In the genomic region with DNA sequence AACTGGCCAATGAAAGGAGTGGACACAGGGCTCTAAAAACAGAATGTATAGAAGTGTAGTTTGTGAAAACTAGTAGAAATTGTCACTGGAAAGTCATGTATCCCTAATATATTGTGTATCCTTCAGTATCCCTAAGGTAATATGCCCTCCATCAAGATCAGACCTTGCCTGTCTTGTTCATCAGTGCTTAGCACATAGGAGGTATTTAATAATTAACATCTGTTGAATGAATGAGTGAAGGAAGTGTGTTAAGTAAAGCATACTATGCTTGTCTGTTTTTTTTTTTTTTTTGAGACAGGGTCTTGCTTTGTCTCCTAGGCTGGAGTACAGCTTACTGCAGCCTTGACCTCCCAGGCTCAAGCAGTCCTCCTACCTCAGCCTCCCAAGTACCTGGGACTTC, we compare ENCODE assay signal across 35 cellular contexts.
"Had no signal": no experiment of that assay in that cellular context is flagged by ENCODE, and none has a peak within 500 bp of the region (broad histone marks: within the 10 kb centered on the region; RNA-seq: fewer than 3 reads in every experiment).

No MANE protein-coding gene starts in this region.

- H3K4me3 Mint-ChIP-seq: activated CD4-positive, alpha-beta memory T cell treated with anti-CD3 and anti-CD28 coated beads for 36 hours; activated CD4-positive, alpha-beta T cell treated with anti-CD3 and anti-CD28 coated beads for 36 hours; activated CD4-positive, alpha-beta T cell treated with anti-CD3 and anti-CD28 coated beads, Interleukin-2, amount 10 ng/mL, durations not matched to agents 24 days and 14 days; activated CD8-positive, alpha-beta memory T cell treated with anti-CD3 and anti-CD28 coated beads, Interleukin-2, amount 10 ng/mL, durations not matched to agents 7 days and 5 days; activated CD8-positive, alpha-beta T cell treated with anti-CD3 and anti-CD28 coated beads, Interleukin-2, amount 10 ng/mL, durations not matched to agents 7 days and 5 days; activated naive CD4-positive, alpha-beta T cell treated with anti-CD3 and anti-CD28 coated beads for 36 hours; activated naive CD4-positive, alpha-beta T cell treated with anti-CD3 and anti-CD28 coated beads, Interleukin-2, amount 50 U/mL, for 24 hours; activated naive CD8-positive, alpha-beta T cell treated with anti-CD3 and anti-CD28 coated beads for 36 hours; activated T-helper 1 cell treated with anti-CD3 and anti-CD28 coated beads, Interleukin-12 subunit alpha, Interleukin-12 subunit beta, Interleukin-2, Interleukin-4 antibody, amounts not matched to agents 30 ng/mL and 10 ng/mL and 1 ng/mL, durations not matched to agents 14 hours and 24 hours and 36 hours; brain; central memory CD8-positive, alpha-beta T cell; dendritic cell treated with granulocyte-macrophage colony-stimulating factor and Interleukin-4, amounts not matched to agents 40 ng/mL and 50 ng/mL, for 4 days; endodermal cell; T-cell; T-helper 1 cell treated with Interleukin-12 subunit alpha and Interleukin-12 subunit beta and Interleukin-4 antibody, amounts not matched to agents 30 μg/mL and 1 μg/mL, for 36 hours; T-helper 2 cell treated with Interferon-gamma antibody and Interleukin-4, amounts not matched to agents 5 μg/mL and 100 μg/mL, for 36 hours had no signal

- H3K9me3 ChIP-seq: ascending aorta, breast epithelium had no signal

- H3K4me1 ChIP-seq: ascending aorta, breast epithelium had no signal

- ATAC-seq: activated CD4-positive, alpha-beta T cell treated with anti-CD3 and anti-CD28 coated beads for 36 hours; activated CD8-positive, alpha-beta memory T cell treated with anti-CD3 and anti-CD28 coated beads, Interleukin-2, amount 10 ng/mL, durations not matched to agents 7 days and 5 days; activated CD8-positive, alpha-beta T cell treated with anti-CD3 and anti-CD28 coated beads, Interleukin-2, amount 10 ng/mL, durations not matched to agents 7 days and 5 days; esophagus mucosa; T-cell had no signal

- H3K4me3 ChIP-seq: ascending aorta, breast epithelium, cardiac muscle cell, coronary artery, dorsolateral prefrontal cortex had no signal

- FAIRE-seq: frontal cortex had no signal

- DNase-seq: activated CD4-positive, alpha-beta memory T cell treated with anti-CD3 and anti-CD28 coated beads for 36 hours; activated CD4-positive, alpha-beta T cell treated with anti-CD3 and anti-CD28 coated beads for 36 hours; activated CD4-positive, alpha-beta T cell treated with anti-CD3 and anti-CD28 coated beads, Interleukin-2, amount 10 ng/mL, durations not matched to agents 24 days and 14 days; activated CD4-positive, CD25-positive, alpha-beta regulatory T cell; activated CD4-positive, CD25-positive, alpha-beta regulatory T cell treated with anti-CD3 and anti-CD28 coated beads, Interleukin-2, amount 50 U/mL, for 72 hours; activated CD8-positive, alpha-beta memory T cell treated with anti-CD3 and anti-CD28 coated beads, Interleukin-2, amount 10 ng/mL, durations not matched to agents 7 days and 5 days; activated CD8-positive, alpha-beta memory T cell treated with anti-CD3 and anti-CD28 coated beads, Interleukin-2, amount 50 U/mL, for 4 hours; activated CD8-positive, alpha-beta T cell treated with anti-CD3 and anti-CD28 coated beads, Interleukin-2, amount 10 ng/mL, durations not matched to agents 7 days and 5 days; activated effector memory CD4-positive, alpha-beta T cell treated with anti-CD3 and anti-CD28 coated beads, Interleukin-2, amount 50 U/mL, for 16 hours; activated naive CD4-positive, alpha-beta T cell treated with anti-CD3 and anti-CD28 coated beads for 36 hours; activated naive CD8-positive, alpha-beta T cell treated with anti-CD3 and anti-CD28 coated beads for 36 hours; activated T-cell treated with anti-CD3 and anti-CD28 coated beads, Interleukin-2, amount 50 U/mL, for 1 hour; activated T-cell treated with anti-CD3 and anti-CD28 coated beads, Interleukin-2, amount 50 U/mL, for 48 hours; dorsolateral prefrontal cortex; effector memory CD4-positive, alpha-beta T cell; endodermal cell; foreskin fibroblast; head of caudate nucleus; T-cell; T1000; WERI-Rb-1 had no signal

- H3K36me3 ChIP-seq: breast epithelium had no signal

- H3K27ac Mint-ChIP-seq: activated CD4-positive, alpha-beta memory T cell treated with anti-CD3 and anti-CD28 coated beads for 36 hours; activated CD4-positive, alpha-beta T cell treated with anti-CD3 and anti-CD28 coated beads for 36 hours; activated CD4-positive, alpha-beta T cell treated with anti-CD3 and anti-CD28 coated beads, Interleukin-2, amount 10 ng/mL, durations not matched to agents 24 days and 14 days; activated CD8-positive, alpha-beta memory T cell treated with anti-CD3 and anti-CD28 coated beads, Interleukin-2, amount 10 ng/mL, durations not matched to agents 7 days and 5 days; activated CD8-positive, alpha-beta T cell treated with anti-CD3 and anti-CD28 coated beads, Interleukin-2, amount 10 ng/mL, durations not matched to agents 7 days and 5 days; activated naive CD4-positive, alpha-beta T cell treated with anti-CD3 and anti-CD28 coated beads for 36 hours; activated naive CD4-positive, alpha-beta T cell treated with anti-CD3 and anti-CD28 coated beads, Interleukin-2, amount 50 U/mL, for 24 hours; activated naive CD8-positive, alpha-beta T cell treated with anti-CD3 and anti-CD28 coated beads for 36 hours; activated T-helper 1 cell treated with anti-CD3 and anti-CD28 coated beads, Interleukin-12 subunit alpha, Interleukin-12 subunit beta, Interleukin-2, Interleukin-4 antibody, amounts not matched to agents 30 ng/mL and 10 ng/mL and 1 ng/mL, durations not matched to agents 14 hours and 24 hours and 36 hours; activated T-helper 2 cell treated with anti-CD3 and anti-CD28 coated beads, Interferon-gamma antibody, Interleukin-2, Interleukin-4, amounts not matched to agents 10 μg/mL and 5 μg/mL and 100 μg/mL, durations not matched to agents 14 hours and 24 hours and 36 hours; brain; dendritic cell treated with granulocyte-macrophage colony-stimulating factor and Interleukin-4, amounts not matched to agents 40 ng/mL and 50 ng/mL, for 4 days; endodermal cell; T-cell; T-helper 1 cell treated with Interleukin-12 subunit alpha and Interleukin-12 subunit beta and Interleukin-4 antibody, amounts not matched to agents 30 μg/mL and 1 μg/mL, for 36 hours; T-helper 2 cell treated with Interferon-gamma antibody and Interleukin-4, amounts not matched to agents 5 μg/mL and 100 μg/mL, for 36 hours had no signal

- H3K9me3 Mint-ChIP-seq: activated CD4-positive, alpha-beta memory T cell treated with anti-CD3 and anti-CD28 coated beads for 36 hours; activated CD4-positive, alpha-beta T cell treated with anti-CD3 and anti-CD28 coated beads, Interleukin-2, amount 10 ng/mL, durations not matched to agents 24 days and 14 days; activated naive CD4-positive, alpha-beta T cell treated with anti-CD3 and anti-CD28 coated beads for 36 hours; activated naive CD4-positive, alpha-beta T cell treated with anti-CD3 and anti-CD28 coated beads, Interleukin-2, amount 50 U/mL, for 24 hours; activated naive CD8-positive, alpha-beta T cell treated with anti-CD3 and anti-CD28 coated beads for 36 hours; activated T-helper 1 cell treated with anti-CD3 and anti-CD28 coated beads, Interleukin-12 subunit alpha, Interleukin-12 subunit beta, Interleukin-2, Interleukin-4 antibody, amounts not matched to agents 30 ng/mL and 10 ng/mL and 1 ng/mL, durations not matched to agents 14 hours and 24 hours and 36 hours; activated T-helper 2 cell treated with anti-CD3 and anti-CD28 coated beads, Interferon-gamma antibody, Interleukin-2, Interleukin-4, amounts not matched to agents 10 μg/mL and 5 μg/mL and 100 μg/mL, durations not matched to agents 14 hours and 24 hours and 36 hours; brain; central memory CD8-positive, alpha-beta T cell; dendritic cell treated with granulocyte-macrophage colony-stimulating factor and Interleukin-4, amounts not matched to agents 40 ng/mL and 50 ng/mL, for 4 days; endodermal cell; T-cell; T-helper 1 cell treated with Interleukin-12 subunit alpha and Interleukin-12 subunit beta and Interleukin-4 antibody, amounts not matched to agents 30 μg/mL and 1 μg/mL, for 36 hours; T-helper 2 cell treated with Interferon-gamma antibody and Interleukin-4, amounts not matched to agents 5 μg/mL and 100 μg/mL, for 36 hours had no signal

- H3K27ac ChIP-seq: ascending aorta, breast epithelium, coronary artery, dorsolateral prefrontal cortex, WERI-Rb-1 had no signal

- H3K27me3 ChIP-seq: ascending aorta, breast epithelium, cardiac muscle cell, dorsolateral prefrontal cortex had no signal

- H3K27me3 Mint-ChIP-seq: activated CD4-positive, alpha-beta memory T cell treated with anti-CD3 and anti-CD28 coated beads for 36 hours; activated CD4-positive, alpha-beta T cell treated with anti-CD3 and anti-CD28 coated beads for 36 hours; activated CD4-positive, alpha-beta T cell treated with anti-CD3 and anti-CD28 coated beads, Interleukin-2, amount 10 ng/mL, durations not matched to agents 24 days and 14 days; activated CD8-positive, alpha-beta memory T cell treated with anti-CD3 and anti-CD28 coated beads, Interleukin-2, amount 10 ng/mL, durations not matched to agents 7 days and 5 days; activated naive CD4-positive, alpha-beta T cell treated with anti-CD3 and anti-CD28 coated beads, Interleukin-2, amount 50 U/mL, for 24 hours; activated naive CD8-positive, alpha-beta T cell treated with anti-CD3 and anti-CD28 coated beads for 36 hours; brain; central memory CD8-positive, alpha-beta T cell; dendritic cell treated with granulocyte-macrophage colony-stimulating factor and Interleukin-4, amounts not matched to agents 40 ng/mL and 50 ng/mL, for 4 days; T-cell had no signal
